10 cellular contexts compared by ENCODE assay signal in genomic region chr21:20997308-20997632, GRCh38. TPM values are rescaled to one million over a fixed set of nuclear protein-coding genes. Genes with fewer than 3 reads are reported as not detected.
A peak's percentile ranks its signal among the peaks of the same experiment; 100 is the strongest.
DNase-seq lines count a peak whose midpoint lies in the region; ATAC-seq and TF ChIP-seq lines count a peak whose summit lies in the region.
"Had no signal": no experiment of that assay in that cellular context is flagged by ENCODE, and none has a peak within 500 bp of the region (broad histone marks: within the 10 kb centered on the region; RNA-seq: fewer than 3 reads in every experiment).

No MANE protein-coding gene starts in this region.

- TF ChIP-seq RAD21 in SK-N-SH (IDR thresholded peaks at IDR 0.05; ENCODE audit: low read length), result no peak

- no peaks in the 10 kb centered on the region for H4K20me1 ChIP-seq in SK-N-SH (ENCODE audit: insufficient read depth)

- H3K27me3 ChIP-seq in SK-N-SH (ENCODE audit: insufficient read depth) (no peaks in the 10 kb centered on the region), ectodermal cell (ENCODE audit: control insufficient read depth, insufficient read depth, low read length, poor library complexity, severe bottlenecking) (peaks cover 31% of the 10 kb centered on the region), subcutaneous abdominal adipose tissue (ENCODE audit: control insufficient read depth in 5 of 5, insufficient read depth in 4 of 5, low read length in 5 of 5) (peaks cover 0 to 11% (median 0%) of the 10 kb centered on the region in 5 donors)

- H3K4me2 ChIP-seq in SK-N-SH, result peak overlapping the region; percentile 80

- H3K79me2 ChIP-seq in SK-N-SH (ENCODE audit: insufficient read depth), result no peaks in the 10 kb centered on the region

- no peak for TF ChIP-seq CTCF in SK-N-SH (IDR thresholded peaks at IDR 0.05)

- no peaks in the 10 kb centered on the region for H3K9me2 ChIP-seq in SK-N-SH

- no peak overlapping the region for H2AFZ ChIP-seq in SK-N-SH (ENCODE audit: low read depth)
- H2AFZ ChIP-seq: PC-9 had no signal

- WGBS in SK-N-SH (ENCODE audit: low lambda C conversion rate), result 76% methylated on average over 6 of the region's 20 CpGs
- 2 to 3% methylated on average over 20 of the region's 20 CpGs for WGBS in ectodermal cell, 2 experiments
- WGBS in mesodermal cell (ENCODE audit: insufficient coverage in 2 of 2), 2 experiments, result 5% methylated on average over 15 of the region's 20 CpGs

- peaks cover 0 to 7% of the 10 kb centered on the region in 2 experiments; a peak in 2 of 4 replicates for H3K4me1 ChIP-seq in SK-N-SH (ENCODE audit: control insufficient read depth in 1 of 2, insufficient read depth in 2 of 2, low read depth in 1 of 2, low read length in 1 of 2)
- H3K4me1 ChIP-seq in ectodermal cell (ENCODE audit: control insufficient read depth, insufficient read depth, low read length), result no peaks in the 10 kb centered on the region
- H3K4me1 ChIP-seq in mesodermal cell (ENCODE audit: control insufficient read depth, insufficient read depth, low read length, poor library complexity, severe bottlenecking), result peaks cover 12% of the 10 kb centered on the region
- H3K4me1 ChIP-seq in subcutaneous abdominal adipose tissue (ENCODE audit: control insufficient read depth in 5 of 5, insufficient read depth in 5 of 5, low read length in 5 of 5), result peaks cover 0 to 23% (median 17%) of the 10 kb centered on the region in 5 donors

- DNase-seq in SK-N-SH, result peak; percentile 38
- DNase-seq in NCI-H2107 (lab: John Stamatoyannopoulos, UW), result no peak
- DNase-seq in DMS79 (lab: John Stamatoyannopoulos, UW), result no peak
- DNase-seq in SHP77 (lab: John Stamatoyannopoulos, UW), result no peak
- DNase-seq: activated naive CD4-positive, alpha-beta T cell treated with Interleukin-2 at 50 U/mL for 16 hours; PC-9 had no signal

- no peak overlapping the region for H3K9ac ChIP-seq in SK-N-SH
- H3K9ac ChIP-seq in subcutaneous abdominal adipose tissue (ENCODE audit: low read length in 5 of 5), result peak overlapping the region in 1 of 5 donors; percentile 44

- TF ChIP-seq EP300 in SK-N-SH (IDR thresholded peaks at IDR 0.05; ENCODE audit: borderline replicate concordance in 1 of 2, low read depth in 1 of 2, low read length in 1 of 2), result no peak

- CTCF ChIA-PET in SK-N-SH (lab: Yijun Ruan, JAX), result interaction anchor here (0.6 to 7.9 kb wide), 2 partner anchors 104 to 613 kb away, joined by 3 to 51 read pairs; no protein-coding TSS in a partner anchor

- ATAC-seq in GM21447 (IDR thresholded peaks at IDR 0.05; ENCODE audit: unreplicated experiment), result no peak

- H3K27ac ChIP-seq in SK-N-SH (ENCODE audit: low read depth in 2 of 2, low read length in 1 of 2), result no peak overlapping the region
- no peak overlapping the region for H3K27ac ChIP-seq in ectodermal cell (ENCODE audit: insufficient read depth, low read depth, low read length, poor library complexity, severe bottlenecking)
- no peak overlapping the region for H3K27ac ChIP-seq in mesodermal cell (ENCODE audit: low read depth, low read length, severe bottlenecking)
- no peak overlapping the region for H3K27ac ChIP-seq in subcutaneous abdominal adipose tissue (ENCODE audit: low read depth, low read length)
- H3K27ac ChIP-seq: PC-9 had no signal

- H3K9me3 ChIP-seq in SK-N-SH, result no peaks in the 10 kb centered on the region
- no peaks in the 10 kb centered on the region for H3K9me3 ChIP-seq in ectodermal cell (ENCODE audit: control insufficient read depth, low read length)
- H3K9me3 ChIP-seq in mesodermal cell (ENCODE audit: control insufficient read depth, low read length), result no peaks in the 10 kb centered on the region
- H3K9me3 ChIP-seq in subcutaneous abdominal adipose tissue (ENCODE audit: control insufficient read depth in 5 of 5, low read length in 5 of 5), result no peaks in the 10 kb centered on the region

- POLR2A ChIA-PET in SK-N-SH (lab: Yijun Ruan, JAX), result no interaction called here

- H3F3A ChIP-seq in SK-N-SH (replicated peaks; ENCODE audit: insufficient read depth), result no peaks in the 10 kb centered on the region

- H3K36me3 ChIP-seq in SK-N-SH (replicated peaks in 1 of 2; ENCODE audit: control insufficient read depth in 1 of 2, insufficient read depth in 2 of 2, low read length in 1 of 2), result no peaks in the 10 kb centered on the region
- H3K36me3 ChIP-seq in ectodermal cell (ENCODE audit: control insufficient read depth, insufficient read depth, low read length), result no peaks in the 10 kb centered on the region
- no peaks in the 10 kb centered on the region for H3K36me3 ChIP-seq in mesodermal cell (ENCODE audit: control insufficient read depth, insufficient read depth, low read length)
- H3K36me3 ChIP-seq in subcutaneous abdominal adipose tissue (ENCODE audit: control insufficient read depth in 5 of 5, insufficient read depth in 5 of 5, low read length in 5 of 5), result no peaks in the 10 kb centered on the region

- H3K4me3 ChIP-seq in SK-N-SH (ENCODE audit: low read depth in 2 of 2, low read length in 1 of 2), result peak overlapping the region; percentile 79 to 95; a peak in 3 of 4 replicates
- peak overlapping the region; percentile 51 for H3K4me3 ChIP-seq in ectodermal cell (ENCODE audit: insufficient read depth, low read depth, low read length)
- peak overlapping the region; percentile 47 for H3K4me3 ChIP-seq in mesodermal cell (ENCODE audit: extremely low read depth, insufficient read depth, low read length, poor library complexity, severe bottlenecking)
- H3K4me3 ChIP-seq in subcutaneous abdominal adipose tissue (ENCODE audit: low read depth in 1 of 5, low read length in 5 of 5), result peak overlapping the region; percentile 36 to 65 (median 59)
- H3K4me3 ChIP-seq: PC-9 had no signal

TF ChIP-seq in SK-N-SH, 30 proteins besides CTCF, POLR2A, EP300 and RAD21:
- TF ChIP-seq YY1 (IDR thresholded peaks at IDR 0.05; ENCODE audit: low read depth) (no peak), USF2 (IDR thresholded peaks at IDR 0.05; ENCODE audit: borderline replicate concordance, low read depth, low read length) (no peak), SIN3A (IDR thresholded peaks at IDR 0.05; ENCODE audit: borderline replicate concordance, low read depth, low read length) (no peak), RFX5 (IDR thresholded peaks at IDR 0.05; ENCODE audit: low read length) (no peak), FOSL2 (IDR thresholded peaks at IDR 0.05; ENCODE audit: borderline replicate concordance, low read depth) (no peak), RXRA (IDR thresholded peaks at IDR 0.05; ENCODE audit: borderline replicate concordance, low read depth) (no peak), TEAD4 (IDR thresholded peaks at IDR 0.05; ENCODE audit: borderline replicate concordance, insufficient read depth) (no peak)

RNA-seq across cellular contexts. Expression of gene NCAM2, which starts 0.9 kb away (rescaled TPM):
- polyA plus RNA-seq in SK-N-SH (2012; rRNA removed), result 2.1 and 4.1 TPM in 2 replicates
- polyA plus RNA-seq in SK-N-SH (2012; cell fraction: cytosol; rRNA removed), result 4.0 and 4.3 TPM in 2 replicates
- polyA plus RNA-seq in SK-N-SH (2012; cell fraction: nucleus; rRNA removed), result 1.4 and 2.7 TPM in 2 replicates
- 3.1 TPM for polyA plus RNA-seq in ectodermal cell (2013, experiment 1 of 4)
- polyA plus RNA-seq in ectodermal cell (2013, experiment 2 of 4), result 4.6 TPM
- 3.2 TPM for polyA plus RNA-seq in ectodermal cell (2013, experiment 3 of 4)
- 5.9 TPM for polyA plus RNA-seq in ectodermal cell (2013, experiment 4 of 4)
- 4.1 TPM for polyA plus RNA-seq in mesodermal cell (2013, experiment 1 of 2)
- polyA plus RNA-seq in mesodermal cell (2013, experiment 2 of 2), result 4.7 TPM
